In the genomic region with DNA sequence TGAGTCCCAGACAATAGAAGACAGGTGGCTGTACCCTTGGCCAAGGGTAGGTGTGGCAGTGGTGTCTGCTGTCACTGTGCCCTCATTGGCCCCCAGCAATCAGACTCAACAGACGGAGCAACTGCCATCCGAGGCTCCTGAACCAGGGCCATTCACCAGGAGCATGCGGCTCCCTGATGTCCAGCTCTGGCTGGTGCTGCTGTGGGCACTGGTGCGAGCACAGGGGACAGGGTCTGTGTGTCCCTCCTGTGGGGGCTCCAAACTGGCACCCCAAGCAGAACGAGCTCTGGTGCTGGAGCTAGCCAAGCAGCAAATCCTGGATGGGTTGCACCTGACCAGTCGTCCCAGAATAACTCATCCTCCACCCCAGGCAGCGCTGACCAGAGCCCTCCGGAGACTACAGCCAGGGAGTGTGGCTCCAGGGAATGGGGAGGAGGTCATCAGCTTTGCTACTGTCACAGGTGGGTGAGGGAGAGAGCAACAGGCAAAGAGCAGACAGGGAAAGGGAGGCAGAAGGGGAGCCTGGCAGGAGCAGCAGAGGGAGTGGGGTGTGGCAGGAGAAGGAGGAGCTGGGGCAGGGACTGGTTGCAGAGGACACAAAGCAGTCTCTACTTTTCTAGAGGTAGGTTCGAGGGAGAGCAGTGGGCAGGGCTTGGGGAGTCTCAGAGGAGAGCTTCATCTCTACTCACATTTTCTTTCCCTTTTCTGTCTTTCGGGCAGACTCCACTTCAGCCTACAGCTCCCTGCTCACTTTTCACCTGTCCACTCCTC, we compare ENCODE assay signal across 9 cellular contexts. TPM values are rescaled to one million over a fixed set of nuclear protein-coding genes. Genes with fewer than 3 reads are reported as not detected.
DNase-seq lines count a peak whose midpoint lies in the region; ATAC-seq and TF ChIP-seq lines count a peak whose summit lies in the region.
"Had no signal": no experiment of that assay in that cellular context is flagged by ENCODE, and none has a peak within 500 bp of the region (broad histone marks: within the 10 kb centered on the region; RNA-seq: fewer than 3 reads in every experiment).

No MANE protein-coding gene starts in this region.

- intact Hi-C loops in HCT116 (cut with micrococcal nuclease) (no loop called here), right lobe of liver (cut with DNase I) (loop anchor here in 1 of 2 donors (2.0 kb wide), 1 partner anchor 21 kb away; the partner anchor contains the start of gene INHBC)
- intact Hi-C loops in activated CD4-positive, alpha-beta memory T cell treated with anti-CD3 and anti-CD28 coated beads for 36 hours (cut with micrococcal nuclease), result loop anchor here (5.0 kb wide), 1 partner anchor 167 kb away; no protein-coding TSS in a partner anchor

- ATAC-seq in HCT116 (no peak), right lobe of liver (peak in 1 of 4 donors; percentile 3), HG03439 (IDR thresholded peaks at IDR 0.05; ENCODE audit: unreplicated experiment) (no peak)

- peak overlapping the region; percentile 53 to 89 (median 75) for H3K4me2 ChIP-seq in BLaER1 treated with 17β-estradiol and CSF1 and Interleukin-3, amounts not matched to agents 10 nM and 100 nM
- H3K4me2 ChIP-seq in HCT116 (ENCODE audit: low read length), result peak overlapping the region; percentile 44

- DNase-seq in HCT116 (ENCODE audit: low read depth, low spot score) (no peak), right lobe of liver (peak in 1 of 3 donors; percentile 44), UCSD-AML1 (lab: John Stamatoyannopoulos, UW; ENCODE audit: unreplicated experiment) (no peak), occipital lobe (lab: John Stamatoyannopoulos, UW) (no peak), iPS-NIHi11 (ENCODE audit: low spot score) (no peak)
- no peak for DNase-seq in activated CD4-positive, alpha-beta memory T cell treated with anti-CD3 and anti-CD28 coated beads for 36 hours

- TF ChIP-seq POLR2A in HCT116 (IDR thresholded peaks at IDR 0.05; ENCODE audit: borderline replicate concordance, extremely low read depth, insufficient read depth, insufficient read length) (no peak), right lobe of liver (IDR thresholded peaks at IDR 0.05) (peak; percentile 70)

- H3K36me3 ChIP-seq in BLaER1 treated with 17β-estradiol and CSF1 and Interleukin-3, amounts not matched to agents 10 nM and 100 nM, result no peaks in the 10 kb centered on the region
- H3K36me3 ChIP-seq in HCT116 (ENCODE audit: control insufficient read depth in 1 of 2, insufficient read depth in 2 of 2, low read length in 2 of 2) (no peaks in the 10 kb centered on the region), right lobe of liver (no peaks in the 10 kb centered on the region)

- peak overlapping the region in 3 of 10 experiments; percentile 7 to 39 (median 37); a peak in 2 of 20 replicates for H3K4me3 ChIP-seq in BLaER1 treated with 17β-estradiol and CSF1 and Interleukin-3, amounts not matched to agents 10 nM and 100 nM
- peak overlapping the region in 1 of 2 experiments; percentile 19; a peak in 2 of 4 replicates for H3K4me3 ChIP-seq in HCT116 (replicated peaks in 1 of 2; ENCODE audit: low read depth in 1 of 2, low read length in 2 of 2)
- peak overlapping the region; percentile 64 to 77 (median 66) for H3K4me3 ChIP-seq in right lobe of liver

- RAD21 ChIA-PET in HCT116 (lab: Charles Lee; ENCODE audit: low non-redundant PET in 1 of 2, low total read pairs in 2 of 2, uncharacterized antibody in 2 of 2, unreplicated experiment in 2 of 2), result no interaction called here

- CTCF ChIA-PET in HCT116 (lab: Charles Lee), result interaction anchor here (0.6 to 2.5 kb wide), 18 partner anchors 11 to 271 kb away, joined by 3 to 23 read pairs (median 4); partner anchors contain the start of gene NXPH4
- CTCF ChIA-PET in activated CD4-positive, alpha-beta memory T cell treated with anti-CD3 and anti-CD28 coated beads for 36 hours (lab: Charles Lee), result interaction anchor here (0.6 to 6.4 kb wide), 37 partner anchors 8 to 344 kb away, joined by 3 to 158 read pairs (median 4); partner anchors contain the start of gene INHBC

- H3K9me3 Mint-ChIP-seq in activated CD4-positive, alpha-beta memory T cell treated with anti-CD3 and anti-CD28 coated beads for 36 hours, result no peaks in the 10 kb centered on the region

- peak overlapping the region in 6 of 11 experiments; percentile 3 to 74 (median 54); a peak in 10 of 22 replicates for H3K27ac ChIP-seq in BLaER1 treated with 17β-estradiol and CSF1 and Interleukin-3, amounts not matched to agents 10 nM and 100 nM
- H3K27ac ChIP-seq in HCT116 (ENCODE audit: low read depth, low read length), result no peak overlapping the region
- H3K27ac ChIP-seq in right lobe of liver, result peak overlapping the region; percentile 69 to 87 (median 85)

- TF ChIP-seq RAD21 in HCT116 (IDR thresholded peaks at IDR 0.05; ENCODE audit: low read depth), result no peak

- no peak overlapping the region for H3K27ac Mint-ChIP-seq in activated CD4-positive, alpha-beta memory T cell treated with anti-CD3 and anti-CD28 coated beads for 36 hours

- H3K36me3 Mint-ChIP-seq in activated CD4-positive, alpha-beta memory T cell treated with anti-CD3 and anti-CD28 coated beads for 36 hours, result no peaks in the 10 kb centered on the region

- H3K9me2 ChIP-seq in HCT116 (ENCODE audit: insufficient read depth), result no peaks in the 10 kb centered on the region

- H3K27me3 ChIP-seq in BLaER1 treated with 17β-estradiol and CSF1 and Interleukin-3, amounts not matched to agents 10 nM and 100 nM, result peaks cover 0 to 6% (median 5%) of the 10 kb centered on the region in 11 experiments; a peak in 17 of 22 replicates
- H3K27me3 ChIP-seq in HCT116 (ENCODE audit: insufficient read depth, low read length) (no peaks in the 10 kb centered on the region), right lobe of liver (no peaks in the 10 kb centered on the region)

- TF ChIP-seq CTCF in HCT116 (IDR thresholded peaks at IDR 0.05 in 2 of 3, conservative IDR thresholded peaks at IDR 0.05 in 1 of 3; ENCODE audit: borderline replicate concordance in 1 of 3, insufficient read depth in 1 of 3, low read depth in 2 of 3, low read length in 2 of 3) (no peak), right lobe of liver (IDR thresholded peaks at IDR 0.05) (no peak)

- peak overlapping the region in 7 of 11 experiments; percentile 1 to 66 (median 42); a peak in 10 of 22 replicates for H3K9ac ChIP-seq in BLaER1 treated with 17β-estradiol and CSF1 and Interleukin-3, amounts not matched to agents 10 nM and 100 nM
- no peak overlapping the region for H3K9ac ChIP-seq in HCT116 (ENCODE audit: low read length)

- no TSS peak for BruUV-seq in HCT116 (replicated peaks; lab: Mats Ljungman, UMichigan)

- peaks cover 0 to 3% (median 0%) of the 10 kb centered on the region in 11 experiments; a peak in 3 of 22 replicates for H4K20me1 ChIP-seq in BLaER1 treated with 17β-estradiol and CSF1 and Interleukin-3, amounts not matched to agents 10 nM and 100 nM
- no peaks in the 10 kb centered on the region for H4K20me1 ChIP-seq in HCT116 (ENCODE audit: insufficient read depth)

- peak overlapping the region; percentile 75 for H2AFZ ChIP-seq in HCT116 (ENCODE audit: low read depth, low read length, poor library complexity, severe bottlenecking)

- peak overlapping the region; percentile 72 for H3K4me3 Mint-ChIP-seq in activated CD4-positive, alpha-beta memory T cell treated with anti-CD3 and anti-CD28 coated beads for 36 hours

- no peaks in the 10 kb centered on the region for H3K79me2 ChIP-seq in HCT116 (ENCODE audit: insufficient read depth, low read length)

- H3K27me3 Mint-ChIP-seq in activated CD4-positive, alpha-beta memory T cell treated with anti-CD3 and anti-CD28 coated beads for 36 hours, result peaks cover 5% of the 10 kb centered on the region

- H3K4me1 ChIP-seq in BLaER1 treated with 17β-estradiol and CSF1 and Interleukin-3, amounts not matched to agents 10 nM and 100 nM, result peaks cover 61 to 83% (median 79%) of the 10 kb centered on the region in 10 experiments
- H3K4me1 ChIP-seq in HCT116 (ENCODE audit: control insufficient read depth in 1 of 2, insufficient read depth in 2 of 2, low read length in 2 of 2) (peaks cover 32 to 51% of the 10 kb centered on the region in 2 experiments), right lobe of liver (peaks cover 0 to 65% (median 18%) of the 10 kb centered on the region in 4 donors)

- H3K4me1 Mint-ChIP-seq in activated CD4-positive, alpha-beta memory T cell treated with anti-CD3 and anti-CD28 coated beads for 36 hours (ENCODE audit: low read depth), result peaks cover 24% of the 10 kb centered on the region

- WGBS in right lobe of liver (ENCODE audit: insufficient coverage, low coverage, low lambda C conversion rate, missing lambda C conversion rate), result 15% methylated on average over 7 of the region's 10 CpGs

- POLR2A ChIA-PET in HCT116 (lab: Charles Lee), result interaction anchor here (0.6 to 1.2 kb wide), 4 partner anchors 30 to 226 kb away, joined by 3 to 4 read pairs (median 4); partner anchors contain the start of gene SHMT2
- POLR2A ChIA-PET in activated CD4-positive, alpha-beta memory T cell treated with anti-CD3 and anti-CD28 coated beads for 36 hours (lab: Charles Lee), result interaction anchor here (0.6 to 0.8 kb wide), 2 partner anchors 25 to 32 kb away, joined by 3 read pairs; no protein-coding TSS in a partner anchor

- H3K9me3 ChIP-seq in BLaER1 treated with 17β-estradiol and CSF1 and Interleukin-3, amounts not matched to agents 10 nM and 100 nM (replicated peaks in 1 of 11), result no peaks in the 10 kb centered on the region
- H3K9me3 ChIP-seq in HCT116 (ENCODE audit: control insufficient read depth in 1 of 2, insufficient read depth in 1 of 2, low read depth in 1 of 2, low read length in 2 of 2) (no peaks in the 10 kb centered on the region), right lobe of liver (no peaks in the 10 kb centered on the region)

RNA-seq across cellular contexts. Expression of gene INHBE, which starts 0.5 kb away (rescaled TPM):
- 0.89 TPM for total RNA-seq in HCT116 (2021; ENCODE audit: unreplicated experiment)
- polyA plus RNA-seq in HCT116 (2012), result 1.9 and 2.5 TPM in 2 replicates
- under 1 TPM; 0.34 to 0.69 TPM for total RNA-seq in activated CD4-positive, alpha-beta memory T cell treated with anti-CD3 and anti-CD28 coated beads for 36 hours
- 100 to 1,000 TPM in 4 of 6 experiments, 10 to 100 TPM in 2; 17.4 to 302 (median 150) TPM for total RNA-seq in right lobe of liver
- total RNA-seq in occipital lobe, result not detected

RNA-seq across cellular contexts. Expression of gene GLI1, which starts 4.0 kb away (rescaled TPM):
- total RNA-seq in HCT116 (2021; ENCODE audit: unreplicated experiment) (6.4 TPM), right lobe of liver (under 1 TPM; 0.16 to 0.74 (median 0.55) TPM), occipital lobe (0.16 TPM)
- polyA plus RNA-seq in HCT116 (2012), result 1.6 and 2.5 TPM in 2 replicates
- total RNA-seq in activated CD4-positive, alpha-beta memory T cell treated with anti-CD3 and anti-CD28 coated beads for 36 hours, result under 1 TPM in 1 of 2 experiments, not detected in 1; 0.07 TPM

RNA-seq across cellular contexts. Expression of gene INHBC, which starts 21.0 kb away (rescaled TPM):
- total RNA-seq in HCT116 (2021; ENCODE audit: unreplicated experiment) (0.20 TPM), right lobe of liver (100 to 1,000 TPM in 1 of 6 experiments, 10 to 100 TPM in 5; 14.7 to 123 (median 63.6) TPM), occipital lobe (not detected)
- 0.36 and 0.44 TPM in 2 replicates for polyA plus RNA-seq in HCT116 (2012)
- total RNA-seq in activated CD4-positive, alpha-beta memory T cell treated with anti-CD3 and anti-CD28 coated beads for 36 hours, result not detected
- total RNA-seq: cardiac septum had no signal

RNA-seq across cellular contexts. Expression of gene ARHGAP9, which starts 24.1 kb away (rescaled TPM):
- total RNA-seq in HCT116 (2021; ENCODE audit: unreplicated experiment) (0.84 TPM), right lobe of liver (10 to 100 TPM in 1 of 6 experiments, 1 to 10 TPM in 5; 3.5 to 11.0 (median 6.8) TPM), occipital lobe (0.94 TPM)
- 0.46 and 0.62 TPM in 2 replicates for polyA plus RNA-seq in HCT116 (2012)
- 10 to 100 TPM; 78.9 to 88.4 TPM for total RNA-seq in activated CD4-positive, alpha-beta memory T cell treated with anti-CD3 and anti-CD28 coated beads for 36 hours

RNA-seq across cellular contexts. Expression of gene R3HDM2, which starts 24.7 kb away (rescaled TPM):
- total RNA-seq in HCT116 (2021; ENCODE audit: unreplicated experiment) (45.4 TPM), right lobe of liver (10 to 100 TPM; 25.3 to 48.0 (median 35.9) TPM), occipital lobe (21.7 TPM)
- 38.6 and 41.8 TPM in 2 replicates for polyA plus RNA-seq in HCT116 (2012)
- 10 to 100 TPM; 42.2 to 51.4 TPM for total RNA-seq in activated CD4-positive, alpha-beta memory T cell treated with anti-CD3 and anti-CD28 coated beads for 36 hours

Comparison
In these comparisons a context has a peak if more than half of its experiments do, and no peak if none do; other contexts are left out.
1. RNA of gene INHBC, which starts 21.0 kb away (total RNA-seq): 14.7 to 123 TPM in right lobe of liver; 0.20 TPM in HCT116 (single experiment), not detected in activated CD4-positive, alpha-beta memory T cell treated with anti-CD3 and anti-CD28 coated beads for 36 hours and not detected in occipital lobe (single experiment); every median in the first group is over 10 times any median in the second.